7 cellular contexts compared by ENCODE assay signal in genomic region chr5:177472460-177473441, GRCh38. TPM values are rescaled to one million over a fixed set of nuclear protein-coding genes. Genes with fewer than 3 reads are reported as not detected.
DNase-seq lines count a peak whose midpoint lies in the region; ATAC-seq and TF ChIP-seq lines count a peak whose summit lies in the region.

No MANE protein-coding gene starts in this region.

- no peak for TF ChIP-seq CTCF in colonic mucosa (IDR thresholded peaks at IDR 0.05)

- DNase-seq in UCSD-AML1 (lab: John Stamatoyannopoulos, UW; ENCODE audit: unreplicated experiment) = peak; percentile 68
- no peak for DNase-seq in colonic mucosa
- DNase-seq in midbrain (lab: John Stamatoyannopoulos, UW) = peak; percentile 51

- no peaks in the 10 kb centered on the region for H3K36me3 ChIP-seq in colonic mucosa

- ATAC-seq in GM18511 (IDR thresholded peaks at IDR 0.05; ENCODE audit: unreplicated experiment) = peak; percentile 66
- ATAC-seq in HG03460 (IDR thresholded peaks at IDR 0.05; ENCODE audit: unreplicated experiment) = peak; percentile 48
- ATAC-seq in GM18858 (IDR thresholded peaks at IDR 0.05; ENCODE audit: unreplicated experiment) = no peak

- H3K27me3 ChIP-seq in colonic mucosa = peaks cover 3% of the 10 kb centered on the region

- peak overlapping the region; percentile 9 to 69 for H3K9ac ChIP-seq in colonic mucosa (ENCODE audit: low read depth in 2 of 2, low read length in 2 of 2)

- H3K27ac ChIP-seq in colonic mucosa (no peak overlapping the region), temporal lobe (ENCODE audit: low read depth, low read length) (peak overlapping the region; percentile 36)

- H3K9me3 ChIP-seq in colonic mucosa = no peaks in the 10 kb centered on the region

- peak overlapping the region; percentile 55 for H3K4me3 ChIP-seq in colonic mucosa

- peaks cover 9% of the 10 kb centered on the region for H3K4me1 ChIP-seq in colonic mucosa

- intact Hi-C loops in colonic mucosa (cut with DNase I) = no loop called here

RNA-seq across cellular contexts. Expression of gene DBN1, which starts 0.7 kb away (rescaled TPM):
- total RNA-seq in colonic mucosa (10 to 100 TPM in 1 of 2 donors, 1 to 10 TPM in 1; 9.3 to 18.8 TPM), temporal lobe (134 TPM)

RNA-seq across cellular contexts. Expression of gene PDLIM7, which starts 24.7 kb away (rescaled TPM):
- 10 to 100 TPM; 19.7 to 44.9 TPM for total RNA-seq in colonic mucosa
- 10.3 TPM for total RNA-seq in temporal lobe

RNA-seq across cellular contexts. Expression of gene PRR7, which starts 26.1 kb away (rescaled TPM):
- total RNA-seq in colonic mucosa (1 to 10 TPM; 3.9 to 5.0 TPM), temporal lobe (8.9 TPM)

RNA-seq across cellular contexts. Expression of gene DOK3, which starts 36.9 kb away (rescaled TPM):
- 1 to 10 TPM; 4.1 to 8.9 TPM for total RNA-seq in colonic mucosa
- total RNA-seq in temporal lobe = 3.7 TPM

RNA-seq across cellular contexts. Expression of gene DDX41, which starts 44.0 kb away (rescaled TPM):
- total RNA-seq in colonic mucosa = 100 to 1,000 TPM in 1 of 2 donors, 10 to 100 TPM in 1; 84.3 to 134 TPM
- 79.2 TPM for total RNA-seq in temporal lobe
